ENCODE assay signal across 17 cellular contexts in the genomic region with DNA sequence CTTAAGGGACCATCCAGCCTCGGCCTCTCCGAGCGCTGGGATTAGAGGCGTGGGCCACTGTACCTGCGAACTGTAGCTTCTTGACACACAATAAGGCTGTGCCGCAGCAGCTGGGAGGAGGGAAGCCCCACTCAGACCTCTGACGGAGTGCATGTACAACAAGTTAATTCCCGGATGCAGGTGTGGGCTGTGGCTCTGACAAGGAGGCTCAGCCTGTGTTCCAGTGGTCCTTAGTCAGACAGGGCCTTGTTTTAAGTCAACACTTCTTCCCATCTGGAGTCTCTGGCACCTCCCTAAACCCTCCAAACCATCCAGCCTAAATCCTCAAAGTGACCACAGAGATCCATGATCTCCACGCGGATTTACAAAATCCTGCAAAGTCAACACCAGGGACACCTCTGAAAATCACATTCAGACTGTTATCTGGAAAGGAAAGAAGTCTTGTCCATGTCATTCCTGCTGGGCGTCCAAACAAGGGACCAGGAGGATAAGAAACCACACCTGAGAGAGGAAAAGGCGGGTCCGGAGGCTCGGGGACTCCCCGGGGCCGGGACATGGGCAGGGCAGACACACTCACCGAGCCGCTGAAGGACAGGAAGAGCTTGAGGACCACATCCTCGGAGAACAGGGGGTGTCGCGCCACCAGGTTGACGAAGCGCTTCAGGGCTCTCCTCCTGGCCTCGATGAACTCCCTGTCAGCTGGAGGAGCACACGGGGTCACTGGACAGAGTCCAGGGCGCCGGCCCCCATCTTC.
"Had no signal": no experiment of that assay in that cellular context is flagged by ENCODE, and none has a peak within 500 bp of the region (broad histone marks: within the 10 kb centered on the region; RNA-seq: fewer than 3 reads in every experiment).

No MANE protein-coding gene starts in this region.

- ATAC-seq: activated naive CD8-positive, alpha-beta T cell treated with anti-CD3 and anti-CD28 coated beads, Interleukin-2, amount 50 U/mL, for 24 hours; activated T-helper 17 cell treated with anti-CD3 and anti-CD28 coated beads, Interleukin-2, amount 50 U/mL, for 72 hours; natural killer cell treated with Interleukin-12 subunit alpha and Interleukin-12 subunit beta and Interleukin-15 and Interleukin-18, amount 100 ng/mL, for 72 hours; stimulated activated naive CD8-positive, alpha-beta T cell treated with anti-CD3 and anti-CD28 coated beads, Interleukin-15, amount 100 ng/mL, for 72 hours had no signal

- H3K36me3 Mint-ChIP-seq: natural killer cell treated with Interleukin-12 subunit alpha and Interleukin-12 subunit beta and Interleukin-15 and Interleukin-18, amount 100 ng/mL, for 72 hours had no signal

- DNase-seq: activated CD4-positive, alpha-beta T cell treated with anti-CD3 and anti-CD28 coated beads, Interleukin-2, amount 50 U/mL, for 4 hours; activated CD4-positive, CD25-positive, alpha-beta regulatory T cell treated with anti-CD3 and anti-CD28 coated beads, Interleukin-2, amount 50 U/mL, for 72 hours; activated naive CD4-positive, alpha-beta T cell treated with Interleukin-2 at 50 U/mL for 16 hours; activated naive CD8-positive, alpha-beta T cell treated with anti-CD3 and anti-CD28 coated beads, Interleukin-2, amount 50 U/mL, for 24 hours; activated T-cell treated with anti-CD3 and anti-CD28 coated beads for 4 hours; cerebellar nuclear complex; dermis blood vessel endothelial cell; occipital lobe; small intestine; stimulated activated naive CD8-positive, alpha-beta T cell treated with anti-CD3 and anti-CD28 coated beads, Interleukin-15, amount 100 ng/mL, for 72 hours had no signal

- H3K27ac ChIP-seq: ascending aorta, breast epithelium, right atrium auricular region had no signal

- H3K9me3 Mint-ChIP-seq: activated naive CD8-positive, alpha-beta T cell treated with anti-CD3 and anti-CD28 coated beads, Interleukin-2, amount 50 U/mL, for 24 hours; activated T-helper 17 cell treated with anti-CD3 and anti-CD28 coated beads, Interleukin-2, amount 50 U/mL, for 72 hours; natural killer cell treated with Interleukin-12 subunit alpha and Interleukin-12 subunit beta and Interleukin-15 and Interleukin-18, amount 100 ng/mL, for 72 hours; stimulated activated naive CD8-positive, alpha-beta T cell treated with anti-CD3 and anti-CD28 coated beads, Interleukin-15, amount 100 ng/mL, for 72 hours; type B pancreatic cell had no signal

- H3K27me3 ChIP-seq: ascending aorta, breast epithelium, right atrium auricular region had no signal

- H3K4me1 Mint-ChIP-seq: activated naive CD8-positive, alpha-beta T cell treated with anti-CD3 and anti-CD28 coated beads, Interleukin-2, amount 50 U/mL, for 24 hours; activated T-helper 17 cell treated with anti-CD3 and anti-CD28 coated beads, Interleukin-2, amount 50 U/mL, for 72 hours; stimulated activated naive CD8-positive, alpha-beta T cell treated with anti-CD3 and anti-CD28 coated beads, Interleukin-15, amount 100 ng/mL, for 72 hours had no signal

- H3K4me1 ChIP-seq: ascending aorta, breast epithelium had no signal

- H3K4me3 ChIP-seq: ascending aorta, breast epithelium, right atrium auricular region had no signal

- H3K27ac Mint-ChIP-seq: activated naive CD8-positive, alpha-beta T cell treated with anti-CD3 and anti-CD28 coated beads, Interleukin-2, amount 50 U/mL, for 24 hours; activated T-helper 17 cell treated with anti-CD3 and anti-CD28 coated beads, Interleukin-2, amount 50 U/mL, for 72 hours; natural killer cell treated with Interleukin-12 subunit alpha and Interleukin-12 subunit beta and Interleukin-15 and Interleukin-18, amount 100 ng/mL, for 72 hours; progenitor cell of endocrine pancreas; type B pancreatic cell had no signal

- H3K27me3 Mint-ChIP-seq: activated naive CD8-positive, alpha-beta T cell treated with anti-CD3 and anti-CD28 coated beads, Interleukin-2, amount 50 U/mL, for 24 hours; activated T-helper 17 cell treated with anti-CD3 and anti-CD28 coated beads, Interleukin-2, amount 50 U/mL, for 72 hours; natural killer cell treated with Interleukin-12 subunit alpha and Interleukin-12 subunit beta and Interleukin-15 and Interleukin-18, amount 100 ng/mL, for 72 hours; stimulated activated naive CD8-positive, alpha-beta T cell treated with anti-CD3 and anti-CD28 coated beads, Interleukin-15, amount 100 ng/mL, for 72 hours; type B pancreatic cell had no signal

- H3K9me3 ChIP-seq: ascending aorta, breast epithelium, right atrium auricular region had no signal

- H3K4me3 Mint-ChIP-seq: activated naive CD8-positive, alpha-beta T cell treated with anti-CD3 and anti-CD28 coated beads, Interleukin-2, amount 50 U/mL, for 24 hours; activated T-helper 17 cell treated with anti-CD3 and anti-CD28 coated beads, Interleukin-2, amount 50 U/mL, for 72 hours; natural killer cell treated with Interleukin-12 subunit alpha and Interleukin-12 subunit beta and Interleukin-15 and Interleukin-18, amount 100 ng/mL, for 72 hours; stimulated activated naive CD8-positive, alpha-beta T cell treated with anti-CD3 and anti-CD28 coated beads, Interleukin-15, amount 100 ng/mL, for 72 hours; type B pancreatic cell had no signal
